In the genomic region with DNA sequence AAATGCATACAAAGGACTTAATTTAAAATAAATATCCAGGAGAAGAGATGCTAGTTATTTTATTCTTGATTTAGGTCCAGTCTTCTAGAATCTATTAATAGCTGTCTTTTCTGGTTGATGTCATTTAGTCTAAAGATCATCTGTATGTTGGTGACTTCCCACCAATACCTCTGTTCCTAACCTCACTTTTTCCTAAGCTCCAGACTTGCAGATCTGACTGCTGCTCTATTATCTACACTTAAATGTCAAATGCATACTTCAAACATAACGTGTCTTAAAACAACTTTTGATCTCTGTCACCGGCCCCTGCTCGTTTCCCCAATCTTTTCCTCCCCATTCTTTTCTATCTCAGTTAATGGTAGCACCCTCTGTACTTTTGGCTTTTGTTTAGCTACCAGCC, we compare ENCODE assay signal across 21 cellular contexts.
"Had no signal": no experiment of that assay in that cellular context is flagged by ENCODE, and none has a peak within 500 bp of the region (broad histone marks: within the 10 kb centered on the region; RNA-seq: fewer than 3 reads in every experiment).

No MANE protein-coding gene starts in this region.

- H3K4me1 ChIP-seq: breast epithelium had no signal

- H3K27me3 ChIP-seq: ascending aorta, breast epithelium, gastrocnemius medialis, SJCRH30, suprapubic skin, upper lobe of left lung had no signal

- ATAC-seq: activated T-cell treated with anti-CD3 and anti-CD28 coated beads, Interleukin-2, amount 50 U/mL, for 4 hours; gastrocnemius medialis had no signal

- H3K27ac ChIP-seq: ascending aorta, breast epithelium, epithelial cell of prostate, gastrocnemius medialis, SJCRH30, suprapubic skin had no signal

- H3K9me3 ChIP-seq: ascending aorta, gastrocnemius medialis, SJCRH30, suprapubic skin, upper lobe of left lung had no signal

- H3K4me3 ChIP-seq: ascending aorta, breast epithelium, gastrocnemius medialis, SJCRH30, suprapubic skin, upper lobe of left lung had no signal

- H3K36me3 ChIP-seq: ascending aorta, breast epithelium, gastrocnemius medialis, SJCRH30, suprapubic skin, upper lobe of left lung had no signal

- DNase-seq: activated B cell treated with CpG ODN at 0.5 μM for 24 hours; activated CD4-positive, alpha-beta T cell treated with anti-CD3 and anti-CD28 coated beads, Interleukin-2, amount 50 U/mL, for 48 hours; activated effector memory CD4-positive, alpha-beta T cell treated with Interleukin-2 at 50 U/mL for 16 hours; activated naive CD8-positive, alpha-beta T cell treated with anti-CD3 and anti-CD28 coated beads, Interleukin-2, amount 10 ng/mL, durations not matched to agents 7 days and 5 days; activated T-cell treated with anti-CD3 and anti-CD28 coated beads, Interleukin-2, amount 50 U/mL, for 4 hours; dermis blood vessel endothelial cell; gastrocnemius medialis; islet precursor cell; mesendoderm; nucleus accumbens; posterior cingulate gyrus; retina; SJCRH30; stimulated activated CD4-positive, alpha-beta T cell treated with anti-CD3 and anti-CD28 coated beads, Interleukin-4, amount 100 ng/mL, for 24 hours; stimulated activated naive CD4-positive, alpha-beta T cell treated with Interleukin-2 at 50 U/mL for 16 hours; SW 1271; upper lobe of left lung had no signal
